20 cellular contexts compared by ENCODE assay signal in the genomic region with DNA sequence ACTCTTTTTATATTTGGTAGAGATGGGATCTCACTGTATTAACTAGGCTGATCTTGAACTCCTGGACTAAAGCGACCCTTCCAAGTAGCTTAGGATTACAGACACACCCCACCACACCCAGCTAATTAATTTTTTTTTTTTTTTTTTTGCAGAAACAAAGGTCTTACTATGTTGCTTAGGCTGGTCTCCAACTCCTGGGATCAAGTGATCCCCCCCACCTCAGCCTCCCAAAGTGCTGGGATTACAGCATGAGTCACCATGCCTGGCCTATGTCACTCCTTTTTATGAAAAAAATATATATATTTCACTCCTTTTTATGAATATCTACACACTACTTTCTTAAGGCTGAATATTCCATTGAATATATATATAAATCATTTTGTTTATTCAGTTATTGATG.
DNase-seq lines count a peak whose midpoint lies in the region; ATAC-seq, FAIRE-seq and TF ChIP-seq lines count a peak whose summit lies in the region.
"Had no signal": no experiment of that assay in that cellular context is flagged by ENCODE, and none has a peak within 500 bp of the region (broad histone marks: within the 10 kb centered on the region; RNA-seq: fewer than 3 reads in every experiment).

No MANE protein-coding gene starts in this region.

- in situ Hi-C loops in IMR-90 (cut with MboI; ENCODE audit: low sequenced_read_pairs) = loop anchor here (25.0 kb wide), 1 partner anchor 529 kb away; no protein-coding TSS in a partner anchor

- peaks cover 5% of the 10 kb centered on the region; the same call in 1 of the 2 replicates for H3K9me1 ChIP-seq in IMR-90 (ENCODE audit: insufficient read depth, low read length)

- H2AK9ac ChIP-seq in IMR-90 (replicated peaks; ENCODE audit: low read depth, low read length, poor library complexity) = no peak overlapping the region

- no peak for TF ChIP-seq EP300 in SK-N-SH (IDR thresholded peaks at IDR 0.05; ENCODE audit: borderline replicate concordance in 1 of 2, low read depth in 1 of 2, low read length in 1 of 2)

- H3K36me3 ChIP-seq in SK-N-SH (replicated peaks in 1 of 2; ENCODE audit: control insufficient read depth in 1 of 2, insufficient read depth in 2 of 2, low read length in 1 of 2) (peaks cover 0 to 5% of the 10 kb centered on the region in 2 experiments), IMR-90 (ENCODE audit: control insufficient read depth, insufficient read depth, low read length) (peaks cover 13% of the 10 kb centered on the region), SJCRH30 (peaks cover 14% of the 10 kb centered on the region), small intestine (ENCODE audit: control insufficient read depth in 2 of 2, insufficient read depth in 2 of 2, low read length in 2 of 2) (peaks cover 2 to 10% of the 10 kb centered on the region in 2 donors), aorta (ENCODE audit: control insufficient read depth in 1 of 2, insufficient read depth in 2 of 2, low read length in 1 of 2) (no peaks in the 10 kb centered on the region)

- 93% methylated on average over 1 of the region's 1 CpG for whole genome bisulfite sequencing in SK-N-SH (ENCODE audit: low lambda C conversion rate)
- WGBS in IMR-90 (ENCODE audit: extremely low coverage in 2 of 2, insufficient read length in 1 of 2), 2 experiments = no CpG with 5 or more reads among the region's 1 CpG
- 32 to 58% (median 43%) methylated on average over 1 of the region's 1 CpG for WGBS in small intestine, 3 donors
- 95 to 96% methylated on average over 1 of the region's 1 CpG for WGBS in aorta, 2 donors

- H3K4me3 ChIP-seq in SK-N-SH (ENCODE audit: low read depth in 2 of 2, low read length in 1 of 2) (no peak overlapping the region), IMR-90 (ENCODE audit: insufficient read depth, low read depth, low read length) (no peak overlapping the region), SJCRH30 (no peak overlapping the region), small intestine (ENCODE audit: low read depth in 1 of 2, low read length in 2 of 2) (no peak overlapping the region), aorta (ENCODE audit: low read length in 2 of 2) (no peak overlapping the region)
- H3K4me3 ChIP-seq: BLaER1, GM12878, GM23338 had no signal

- no peak overlapping the region for H3K9ac ChIP-seq in SK-N-SH
- no peak overlapping the region for H3K9ac ChIP-seq in IMR-90 (ENCODE audit: low read depth, low read length)
- H3K9ac ChIP-seq: BLaER1 had no signal

- H4K8ac ChIP-seq in IMR-90 (ENCODE audit: low read depth in 2 of 2, low read length in 2 of 2) = no peak overlapping the region

- H2BK120ac ChIP-seq in IMR-90 (ENCODE audit: low read depth, low read length) = no peak overlapping the region

- H2BK5ac ChIP-seq in IMR-90 (ENCODE audit: low read depth, low read length, poor library complexity, severe bottlenecking) = no peak overlapping the region

- no peaks in the 10 kb centered on the region for H4K20me1 ChIP-seq in SK-N-SH (ENCODE audit: insufficient read depth)
- no peaks in the 10 kb centered on the region; the same call in 1 of the 2 replicates for H4K20me1 ChIP-seq in IMR-90 (ENCODE audit: insufficient read depth, low read length)
- H4K20me1 ChIP-seq: BLaER1 had no signal

- H3K14ac ChIP-seq in IMR-90 (replicated peaks; ENCODE audit: low read depth, low read length) = no peak overlapping the region

- H3K18ac ChIP-seq in IMR-90 (ENCODE audit: low read depth, low read length) = no peak overlapping the region

- dilution Hi-C loops in IMR-90 (cut with HindIII; ENCODE audit: low sequenced_read_pairs, unreplicated experiment) = no loop called here

- intact Hi-C loops in IMR-90 (cut with micrococcal nuclease) (no loop called here), aorta (cut with DNase I) (loop anchor here in 1 of 2 donors (5.0 kb wide), 1 partner anchor 529 kb away; no protein-coding TSS in a partner anchor)

- ATAC-seq in SK-N-SH treated with all-trans-retinoic acid at 6 μM for 48 hours = no peak
- ATAC-seq in IMR-90 (ENCODE audit: low read depth) = no peak
- no peak for ATAC-seq in aorta (ENCODE audit: low FRiP score)
- ATAC-seq: GM12878, GM23338 had no signal

- POLR2A ChIA-PET in SK-N-SH (lab: Yijun Ruan, JAX) = interaction anchor here (0.6 kb wide), 1 partner anchor 83 kb away, joined by 3 read pairs; no protein-coding TSS in a partner anchor
- POLR2A ChIA-PET in IMR-90 (lab: Charles Lee; ENCODE audit: unreplicated experiment) = no interaction called here

- 0 out of 2 replicates have a peak overlapping the region, but pooled peaks have one; percentile 13 for H3K4ac ChIP-seq in IMR-90 (ENCODE audit: low read depth, low read length)

- no peak for TF ChIP-seq POLR2A in IMR-90 (IDR thresholded peaks at IDR 0.05; ENCODE audit: low read depth, low read length)

- CTCF ChIA-PET in SK-N-SH (lab: Yijun Ruan, JAX) (interaction anchor here (1.0 to 8.7 kb wide), 3 partner anchors 35 to 296 kb away, joined by 3 to 175 read pairs (median 21); no protein-coding TSS in a partner anchor), IMR-90 (lab: Yijun Ruan, JAX) (no interaction called here)

- peaks cover 0 to 35% of the 10 kb centered on the region in 2 experiments; a peak in 3 of 4 replicates for H3K79me1 ChIP-seq in IMR-90 (ENCODE audit: low read depth in 1 of 2, low read length in 2 of 2)

- no peak for FAIRE-seq in small intestine (lab: Jason Lieb, UNC)
- FAIRE-seq: GM12878, GM19239, H54 had no signal

- TF ChIP-seq RAD21 in SK-N-SH (IDR thresholded peaks at IDR 0.05; ENCODE audit: low read length) (no peak), IMR-90 (IDR thresholded peaks at IDR 0.05; ENCODE audit: low read length) (no peak)

- H3K4me1 ChIP-seq in SK-N-SH (ENCODE audit: control insufficient read depth in 1 of 2, insufficient read depth in 2 of 2, low read depth in 1 of 2, low read length in 1 of 2) (peaks cover 3 to 13% of the 10 kb centered on the region in 2 experiments; a peak in 2 of 4 replicates), IMR-90 (ENCODE audit: control insufficient read depth, insufficient read depth, low read length) (peaks cover 13% of the 10 kb centered on the region), SJCRH30 (peaks cover 8% of the 10 kb centered on the region), small intestine (ENCODE audit: control insufficient read depth in 2 of 2, insufficient read depth in 1 of 2, low read depth in 1 of 2, low read length in 1 of 2) (peaks cover 0 to 3% of the 10 kb centered on the region in 2 donors), aorta (ENCODE audit: control insufficient read depth in 1 of 2, insufficient read depth in 2 of 2, low read length in 2 of 2) (no peaks in the 10 kb centered on the region)

- DNase-seq in SK-N-SH (no peak), IMR-90 (no peak), SJCRH30 (peak; percentile 20 to 48), small intestine (peak; percentile 44), aorta (no peak), DMS114 treated with DMSO at 0.1 percent for 48 hours (lab: John Stamatoyannopoulos, UW; ENCODE audit: unreplicated experiment) (no peak)
- DNase-seq in activated CD4-positive, alpha-beta T cell treated with anti-CD3 and anti-CD28 coated beads, Interleukin-2, amount 50 U/mL, for 4 hours = no peak
- DNase-seq: 8988T; CD4-positive, alpha-beta memory T cell; DMS53; DND-41; EL; HCEC 1CT; KBM-7 had no signal

- H3K56ac ChIP-seq in IMR-90 (ENCODE audit: extremely low read depth, insufficient read depth, low read length) = no peak overlapping the region

- BruUV-seq in IMR-90 (replicated peaks; lab: Mats Ljungman, UMichigan) = no TSS peak

- H3K79me2 ChIP-seq in SK-N-SH (ENCODE audit: insufficient read depth) = no peaks in the 10 kb centered on the region

- no peaks in the 10 kb centered on the region for H3K9me2 ChIP-seq in SK-N-SH

- no peak overlapping the region for H2AK5ac ChIP-seq in IMR-90 (ENCODE audit: low read depth, low read length)

- no peak overlapping the region for H3K23ac ChIP-seq in IMR-90 (ENCODE audit: low read depth, low read length)

- H3K9me3 ChIP-seq in SK-N-SH (no peaks in the 10 kb centered on the region), IMR-90 (ENCODE audit: control insufficient read depth, insufficient read depth, low read length) (no peaks in the 10 kb centered on the region), SJCRH30 (replicated peaks) (no peaks in the 10 kb centered on the region), small intestine (ENCODE audit: control insufficient read depth, low read depth) (no peaks in the 10 kb centered on the region), aorta (ENCODE audit: control insufficient read depth, low read length) (no peaks in the 10 kb centered on the region)
- H3K9me3 ChIP-seq: BLaER1 had no signal

- H2AFZ ChIP-seq in SK-N-SH (ENCODE audit: low read depth) (no peak overlapping the region), IMR-90 (replicated peaks; ENCODE audit: low read length, poor library complexity) (no peak overlapping the region)
- H2AFZ ChIP-seq: GM23338 had no signal

- H4K91ac ChIP-seq in IMR-90 (ENCODE audit: insufficient read depth, low read depth, low read length) = no peak overlapping the region

- H3K27me3 ChIP-seq in SK-N-SH (ENCODE audit: insufficient read depth) = no peaks in the 10 kb centered on the region
- no peaks in the 10 kb centered on the region for H3K27me3 ChIP-seq in IMR-90 (ENCODE audit: control insufficient read depth, insufficient read depth, low read length)
- no peaks in the 10 kb centered on the region for H3K27me3 ChIP-seq in SJCRH30
- no peaks in the 10 kb centered on the region for H3K27me3 ChIP-seq in small intestine (ENCODE audit: control insufficient read depth in 2 of 2, insufficient read depth in 2 of 2, low read length in 2 of 2)
- no peaks in the 10 kb centered on the region for H3K27me3 ChIP-seq in aorta (ENCODE audit: control insufficient read depth in 1 of 2, insufficient read depth in 2 of 2, low read length in 1 of 2)
- H3K27me3 ChIP-seq: BLaER1 had no signal

- no peak overlapping the region for H2BK20ac ChIP-seq in IMR-90 (ENCODE audit: low read depth, low read length)

- no peak overlapping the region for H3K4me2 ChIP-seq in SK-N-SH
- no peak overlapping the region for H3K4me2 ChIP-seq in IMR-90 (ENCODE audit: low read depth, low read length)
- H3K4me2 ChIP-seq: BLaER1, GM23338 had no signal

- H3K27ac ChIP-seq in SK-N-SH (ENCODE audit: low read depth in 2 of 2, low read length in 1 of 2) (no peak overlapping the region), IMR-90 (ENCODE audit: insufficient read depth, low read length) (no peak overlapping the region), SJCRH30 (no peak overlapping the region), small intestine (ENCODE audit: low read depth in 1 of 2, low read length in 1 of 2) (no peak overlapping the region), aorta (ENCODE audit: low read depth in 1 of 2, low read length in 2 of 2) (no peak overlapping the region)
- H3K27ac ChIP-seq: BLaER1 had no signal

- H3F3A ChIP-seq in SK-N-SH (replicated peaks; ENCODE audit: insufficient read depth) = no peaks in the 10 kb centered on the region

- no peak overlapping the region for H4K5ac ChIP-seq in IMR-90 (ENCODE audit: low read depth, low read length)

- TF ChIP-seq CTCF in SK-N-SH (IDR thresholded peaks at IDR 0.05) (no peak), IMR-90 (conservative IDR thresholded peaks at IDR 0.05; ENCODE audit: low read depth, low read length) (no peak)

- no peak overlapping the region for H2BK15ac ChIP-seq in IMR-90 (ENCODE audit: low read depth, low read length)

TF ChIP-seq in SK-N-SH treated with all-trans-retinoic acid at 6 μM for 48 hours, 23 proteins besides CTCF, POLR2A, EP300 and RAD21 (continues in another document):
- no peak for TF ChIP-seq CSDC2 (CRISPR knock-in tag; IDR thresholded peaks at IDR 0.05)
- no peak for TF ChIP-seq ZNF70 (CRISPR knock-in tag; IDR thresholded peaks at IDR 0.05)

Comparison
In these comparisons a context has a peak if more than half of its experiments do, and no peak if none do; other contexts are left out.
1. DNase-seq: peak in SJCRH30 (2 of 2) and small intestine (single experiment); none in SK-N-SH (single experiment), IMR-90 (single experiment), activated CD4-positive, alpha-beta T cell treated with anti-CD3 and anti-CD28 coated beads, Interleukin-2, amount 50 U/mL, for 4 hours (0 of 2), aorta (0 of 2) and DMS114 treated with DMSO at 0.1 percent for 48 hours (single experiment).